21 cellular contexts compared by ENCODE assay signal in genomic region chr7:11300231-11300630, GRCh38.
"Had no signal": no experiment of that assay in that cellular context is flagged by ENCODE, and none has a peak within 500 bp of the region (broad histone marks: within the 10 kb centered on the region; RNA-seq: fewer than 3 reads in every experiment).

No MANE protein-coding gene starts in this region.

- H3K4me1 ChIP-seq: neural progenitor cell, pancreas, suprapubic skin, thyroid gland, uterus had no signal

- H3K9me3 ChIP-seq: pancreas, suprapubic skin, thyroid gland, uterus had no signal

- H2AFZ ChIP-seq: hepatocyte, neural progenitor cell had no signal

- DNase-seq: dorsolateral prefrontal cortex; effector CD8-positive, alpha-beta T cell; foreskin melanocyte; head of caudate nucleus; left colon; left ventricle myocardium superior; mesenchymal stem cell; midbrain; nucleus accumbens; pancreas; right cardiac atrium; stimulated activated CD4-positive, alpha-beta T cell treated with anti-CD3 and anti-CD28 coated beads, Interleukin-2, amount 100 ng/mL, for 48 hours; stimulated activated naive CD4-positive, alpha-beta T cell treated with Interleukin-2 at 50 U/mL for 16 hours; thyroid gland; uterus had no signal

- H3K4me2 ChIP-seq: hepatocyte, neural progenitor cell, smooth muscle cell had no signal

- H3K9ac ChIP-seq: neural progenitor cell had no signal

- H3K36me3 ChIP-seq: neural progenitor cell, pancreas, suprapubic skin, thyroid gland, uterus had no signal

- H3K4me3 ChIP-seq: dorsolateral prefrontal cortex, hepatocyte, lung, neural progenitor cell, pancreas, smooth muscle cell, suprapubic skin, thyroid gland, uterus had no signal

- ATAC-seq: left colon; left ventricle myocardium superior; natural killer cell treated with Interleukin-12 subunit alpha and Interleukin-12 subunit beta and Interleukin-15 and Interleukin-18, amount 100 ng/mL, for 72 hours; pancreas; right cardiac atrium had no signal

- H3K27me3 ChIP-seq: dorsolateral prefrontal cortex, hepatocyte, neural progenitor cell, pancreas, suprapubic skin, thyroid gland, uterus had no signal

- H3K27ac ChIP-seq: dorsolateral prefrontal cortex, hepatocyte, neural progenitor cell, pancreas, suprapubic skin, thyroid gland, uterus had no signal

- H3K79me2 ChIP-seq: hepatocyte had no signal
